10 cellular contexts compared by ENCODE assay signal in genomic region chr14:102811971-102812370, GRCh38.
"Had no signal": no experiment of that assay in that cellular context is flagged by ENCODE, and none has a peak within 500 bp of the region (broad histone marks: within the 10 kb centered on the region; RNA-seq: fewer than 3 reads in every experiment).

No MANE protein-coding gene starts in this region.

- DNase-seq: activated CD4-positive, alpha-beta T cell treated with anti-CD3 and anti-CD28 coated beads, Interleukin-2, amount 50 U/mL, for 4 hours; activated gamma-delta T cell; amygdala; brain microvascular endothelial cell; effector memory CD8-positive, alpha-beta T cell; hypothalamus; midbrain; stimulated activated CD4-positive, alpha-beta T cell treated with anti-CD3 and anti-CD28 coated beads, Interleukin-4, amount 100 ng/mL, for 1 hour had no signal

- H3K27me3 ChIP-seq: brain microvascular endothelial cell had no signal

- H2AFZ ChIP-seq: parathyroid adenoma had no signal

- H3K9ac ChIP-seq: parathyroid adenoma had no signal

- H3K9me3 Mint-ChIP-seq: effector memory CD8-positive, alpha-beta T cell had no signal

- ATAC-seq: effector memory CD8-positive, alpha-beta T cell had no signal

- H3K27me3 Mint-ChIP-seq: effector memory CD8-positive, alpha-beta T cell had no signal

- H3K4me3 Mint-ChIP-seq: effector memory CD8-positive, alpha-beta T cell had no signal

- H3K36me3 ChIP-seq: brain microvascular endothelial cell had no signal

- H3K27ac ChIP-seq: brain microvascular endothelial cell, epithelial cell of prostate, parathyroid adenoma had no signal
